Comparison of ENCODE assay signal across 8 cellular contexts in the genomic region with DNA sequence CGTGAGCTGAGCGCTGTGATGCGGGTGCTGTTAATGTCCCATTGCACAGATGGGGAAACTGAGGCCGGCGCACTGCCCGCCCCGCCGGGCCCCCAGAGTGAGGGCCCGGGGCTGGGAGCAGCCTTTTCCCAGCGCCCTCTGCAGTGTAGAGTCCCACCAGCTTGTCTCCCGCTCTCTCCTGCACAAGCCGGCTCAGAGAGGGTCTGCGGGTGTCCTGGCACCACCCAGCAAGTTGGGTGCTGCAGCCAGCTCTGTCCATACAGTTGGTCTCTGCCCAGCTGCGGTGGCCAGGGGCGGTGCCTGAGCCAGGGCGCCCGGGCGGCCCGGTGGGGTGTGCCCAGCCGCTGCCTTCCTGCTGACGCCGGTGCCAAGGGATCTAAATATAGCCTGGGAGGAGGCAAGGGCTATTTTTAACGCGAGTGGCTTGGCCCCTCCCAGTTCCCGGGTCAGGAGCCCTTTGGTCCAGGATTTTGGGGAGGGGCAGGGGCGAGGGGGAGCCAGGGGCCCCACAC. TPM values are rescaled to one million over a fixed set of nuclear protein-coding genes. Genes with fewer than 3 reads are reported as not detected.
A peak's percentile ranks its signal among the peaks of the same experiment; 100 is the strongest.
DNase-seq lines count a peak whose midpoint lies in the region; ATAC-seq and TF ChIP-seq lines count a peak whose summit lies in the region.

No MANE protein-coding gene starts in this region.

- no TSS peak for BruUV-seq in Panc1 (replicated peaks; lab: Mats Ljungman, UMichigan)

- H3K27ac Mint-ChIP-seq in activated naive CD4-positive, alpha-beta T cell treated with anti-CD3 and anti-CD28 coated beads for 36 hours: no peak overlapping the region

- peaks cover 16% of the 10 kb centered on the region for H3K4me1 Mint-ChIP-seq in activated naive CD4-positive, alpha-beta T cell treated with anti-CD3 and anti-CD28 coated beads for 36 hours (ENCODE audit: low read depth)

- no peaks in the 10 kb centered on the region for H3K36me3 Mint-ChIP-seq in activated naive CD4-positive, alpha-beta T cell treated with anti-CD3 and anti-CD28 coated beads for 36 hours (ENCODE audit: low read depth)

- in situ Hi-C loops in Panc1 (cut with HindIII; ENCODE audit: low pct_unique_long_range_greater_than_20kb, low sequenced_read_pairs): no loop called here

- H3K4me1 ChIP-seq in Panc1 (ENCODE audit: control insufficient read depth, insufficient read depth, low read length) (peaks cover 37% of the 10 kb centered on the region), lower lobe of right lung (peaks cover 43% of the 10 kb centered on the region), tibial nerve (peaks cover 0 to 44% (median 23%) of the 10 kb centered on the region in 4 donors)

- peak; percentile 54 for ATAC-seq in Panc1
- ATAC-seq in lower lobe of right lung: peak; percentile 92 to 94
- no peak for ATAC-seq in GM21526 (IDR thresholded peaks at IDR 0.05; ENCODE audit: low FRiP score, unreplicated experiment)
- ATAC-seq in HG03378 (IDR thresholded peaks at IDR 0.05; ENCODE audit: unreplicated experiment): no peak

- peak overlapping the region; percentile 76 for H3K27ac ChIP-seq in Panc1 (ENCODE audit: low read length)
- H3K27ac ChIP-seq in dorsolateral prefrontal cortex: peak overlapping the region in 55 of 59 donors; percentile 15 to 89 (median 75)
- peak overlapping the region; percentile 90 for H3K27ac ChIP-seq in lower lobe of right lung
- H3K27ac ChIP-seq in tibial nerve: peak overlapping the region; percentile 55 to 89 (median 70)

- POLR2A ChIA-PET in Panc1 (lab: Charles Lee): interaction anchor here (0.5 kb wide), 1 partner anchor 17 kb away, joined by 14 read pairs; no protein-coding TSS in a partner anchor

- H3K27me3 ChIP-seq in Panc1 (ENCODE audit: control insufficient read depth, insufficient read depth, low read length): no peaks in the 10 kb centered on the region
- H3K27me3 ChIP-seq in dorsolateral prefrontal cortex: no peaks in the 10 kb centered on the region
- no peaks in the 10 kb centered on the region for H3K27me3 ChIP-seq in lower lobe of right lung (ENCODE audit: low read depth)
- H3K27me3 ChIP-seq in tibial nerve: peaks cover 0 to 7% of the 10 kb centered on the region in 2 donors

- intact Hi-C loops in activated naive CD4-positive, alpha-beta T cell treated with anti-CD3 and anti-CD28 coated beads for 36 hours (cut with micrococcal nuclease): no loop called here
- intact Hi-C loops in Panc1 (cut with micrococcal nuclease; ENCODE audit: unreplicated experiment) (loop anchor here (2.0 kb wide), 1 partner anchor 44 kb away; no protein-coding TSS in a partner anchor), dorsolateral prefrontal cortex (cut with DNase I) (loop anchor here in 1 of 2 donors (2.0 to 5.0 kb wide), 2 partner anchors 18 to 47 kb away; a partner anchor contains a TSS), lower lobe of right lung (cut with DNase I) (no loop called here)

- CTCF ChIA-PET in activated naive CD4-positive, alpha-beta T cell treated with anti-CD3 and anti-CD28 coated beads for 36 hours (lab: Charles Lee): no interaction called here
- CTCF ChIA-PET in Panc1 (lab: Charles Lee): interaction anchor here (0.7 to 1.1 kb wide), 2 partner anchors 19 to 84 kb away, joined by 3 to 4 read pairs; no protein-coding TSS in a partner anchor

- H3K9me3 ChIP-seq in Panc1 (ENCODE audit: control insufficient read depth, insufficient read depth, low read depth, low read length) (no peaks in the 10 kb centered on the region), lower lobe of right lung (no peaks in the 10 kb centered on the region), tibial nerve (no peaks in the 10 kb centered on the region)

- H3K4me3 ChIP-seq in Panc1 (ENCODE audit: low read depth in 2 of 2, low read length in 2 of 2) (peak overlapping the region; percentile 58 to 76), dorsolateral prefrontal cortex (peak overlapping the region; percentile 33 to 85 (median 68)), lower lobe of right lung (peak overlapping the region; percentile 60), tibial nerve (peak overlapping the region; percentile 31 to 64 (median 51))

- peaks cover 34% of the 10 kb centered on the region for H3K27me3 Mint-ChIP-seq in activated naive CD4-positive, alpha-beta T cell treated with anti-CD3 and anti-CD28 coated beads for 36 hours (ENCODE audit: low read depth)

- peak overlapping the region; percentile 29 for H3K4me3 Mint-ChIP-seq in activated naive CD4-positive, alpha-beta T cell treated with anti-CD3 and anti-CD28 coated beads for 36 hours

- TF ChIP-seq EP300 in tibial nerve (IDR thresholded peaks at IDR 0.05): peak in 1 of 2 donors; percentile 35

- TF ChIP-seq CTCF in Panc1 (IDR thresholded peaks at IDR 0.05) (no peak), dorsolateral prefrontal cortex (IDR thresholded peaks at IDR 0.05 in 54 of 56, conservative IDR thresholded peaks at IDR 0.05 in 2 of 56; ENCODE audit: low read depth in 1 of 56, partially characterized antibody in 56 of 56) (no peak), lower lobe of right lung (IDR thresholded peaks at IDR 0.05) (no peak), tibial nerve (IDR thresholded peaks at IDR 0.05) (no peak)

- WGBS in tibial nerve, 2 donors: 0 to 5% methylated on average over 7 to 21 of the region's 26 CpGs

- no peak for TF ChIP-seq POLR2A in tibial nerve (IDR thresholded peaks at IDR 0.05)

- no peaks in the 10 kb centered on the region for H3K9me3 Mint-ChIP-seq in activated naive CD4-positive, alpha-beta T cell treated with anti-CD3 and anti-CD28 coated beads for 36 hours

- no peak for DNase-seq in activated naive CD4-positive, alpha-beta T cell treated with anti-CD3 and anti-CD28 coated beads for 36 hours
- DNase-seq in activated naive CD4-positive, alpha-beta T cell (lab: John Stamatoyannopoulos, UW): no peak
- DNase-seq in Panc1 (ENCODE audit: low read depth, low spot score) (no peak), dorsolateral prefrontal cortex (peak in 4 of 10 donors; percentile 26 to 57 (median 48)), lower lobe of right lung (peak; percentile 92), tibial nerve (ENCODE audit: low spot score in 2 of 2) (peak; percentile 53 to 59)

- H3K36me3 ChIP-seq in Panc1 (ENCODE audit: control insufficient read depth, insufficient read depth, low read length) (no peaks in the 10 kb centered on the region), lower lobe of right lung (no peaks in the 10 kb centered on the region), tibial nerve (no peaks in the 10 kb centered on the region)

RNA-seq across cellular contexts. Expression of a gene that starts 19.3 kb away (rescaled TPM):
- total RNA-seq in activated naive CD4-positive, alpha-beta T cell treated with anti-CD3 and anti-CD28 coated beads for 36 hours: 100 to 1,000 TPM; 107 to 112 TPM
- total RNA-seq in Panc1 (2021; ENCODE audit: unreplicated experiment) (56.2 TPM), dorsolateral prefrontal cortex (100 to 1,000 TPM in 25 of 120 experiments, 10 to 100 TPM in 95; 15.8 to 333 (median 47.4) TPM), lower lobe of right lung (89.9 TPM), tibial nerve (100 to 1,000 TPM; 230 to 440 (median 337) TPM)
- 43.3 TPM for polyA plus RNA-seq in Panc1 (2012; ENCODE audit: insufficient read length)

RNA-seq across cellular contexts. Expression of a gene that starts 38.4 kb away (rescaled TPM):
- total RNA-seq in activated naive CD4-positive, alpha-beta T cell treated with anti-CD3 and anti-CD28 coated beads for 36 hours: 100 to 1,000 TPM in 1 of 2 experiments, 10 to 100 TPM in 1; 97.7 to 101 TPM
- 159 TPM for total RNA-seq in Panc1 (2021; ENCODE audit: unreplicated experiment)
- polyA plus RNA-seq in Panc1 (2012; ENCODE audit: insufficient read length): 166 TPM
- 10 to 100 TPM; 13.4 to 25.1 (median 18.3) TPM for total RNA-seq in dorsolateral prefrontal cortex
- total RNA-seq in lower lobe of right lung: 20.9 TPM
- total RNA-seq in tibial nerve: 10 to 100 TPM; 15.3 to 53.1 (median 25.9) TPM

Comparison
In these comparisons a context has a peak if more than half of its experiments do, and no peak if none do; other contexts are left out.
1. DNase-seq: peak in lower lobe of right lung (single experiment) and tibial nerve (2 of 2); none in activated naive CD4-positive, alpha-beta T cell treated with anti-CD3 and anti-CD28 coated beads for 36 hours (single experiment), activated naive CD4-positive, alpha-beta T cell (0 of 4) and Panc1 (single experiment).
2. ATAC-seq: peak in Panc1 (single experiment) and lower lobe of right lung (2 of 2); none in GM21526 (single experiment) and HG03378 (single experiment).
3. Peak in every context shown above with its lines, with median percentiles within 50 percentile points of each other: H3K27ac ChIP-seq and H3K4me3 ChIP-seq.